In genomic region chr3:136957751-136958288, GRCh38 we compare ENCODE assay signal across 11 cellular contexts. TPM values are rescaled to one million over a fixed set of nuclear protein-coding genes. Genes with fewer than 3 reads are reported as not detected.
DNase-seq lines count a peak whose midpoint lies in the region; ATAC-seq and TF ChIP-seq lines count a peak whose summit lies in the region.
"Had no signal": no experiment of that assay in that cellular context is flagged by ENCODE, and none has a peak within 500 bp of the region (broad histone marks: within the 10 kb centered on the region; RNA-seq: fewer than 3 reads in every experiment).

IL20RB (plus strand) TSS chr3:136957983; CDS start chr3:136958114, 131 bp downstream.

- ATAC-seq in GM21717 (IDR thresholded peaks at IDR 0.05; ENCODE audit: unreplicated experiment) = no peak
- ATAC-seq in GM18520 (IDR thresholded peaks at IDR 0.05; ENCODE audit: unreplicated experiment) = no peak
- ATAC-seq: mucosa of descending colon had no signal

- no peaks in the 10 kb centered on the region for H3K9me3 ChIP-seq in BE2C
- H3K9me3 ChIP-seq: mucosa of descending colon, tibial artery had no signal

- no peak for TF ChIP-seq CTCF in epithelial cell of esophagus (IDR thresholded peaks at IDR 0.05; ENCODE audit: insufficient read depth, low read depth, low read length, missing control alignments)
- no peak for TF ChIP-seq CTCF in BE2C (IDR thresholded peaks at IDR 0.05; ENCODE audit: low read depth, low read length)

- peak within 1 kb of the TSS; percentile 81 for H3K4me3 ChIP-seq in epithelial cell of esophagus (ENCODE audit: low read length)
- no peak within 1 kb of the TSS for H3K4me3 ChIP-seq in BE2C (ENCODE audit: low read depth, low read length)
- H3K4me3 ChIP-seq: mucosa of descending colon, tibial artery had no signal

- H3K27me3 ChIP-seq in BE2C = no peaks in the 10 kb centered on the region
- H3K27me3 ChIP-seq: tibial artery had no signal

- DNase-seq in Daoy (ENCODE audit: low read depth) (peak; percentile 9), LoVo (ENCODE audit: low spot score) (peak; percentile 48), epithelial cell of esophagus (ENCODE audit: low read depth) (peak; percentile 94), myocyte (ENCODE audit: low read depth) (peak; percentile 9), BE2C (no peak), MV-4-11 (lab: John Stamatoyannopoulos, UW) (no peak)
- DNase-seq: cerebellar nuclear complex, mucosa of descending colon had no signal

- H3K36me3 ChIP-seq in BE2C = peaks cover 9% of the 10 kb centered on the region
- H3K36me3 ChIP-seq: tibial artery had no signal

- H3K4me1 ChIP-seq in BE2C = no peaks in the 10 kb centered on the region

RNA-seq across cellular contexts. Expression of gene IL20RB, which starts in this region (rescaled TPM):
- total RNA-seq in Daoy (2014; rRNA removed; shearing (Covaris generic)) = 1.3 and 1.5 TPM in 2 replicates
- 0.83 and 1.0 TPM in 2 replicates for total RNA-seq in myocyte
- polyA plus RNA-seq in myocyte (2012) = 14.8 TPM
- 2.2 TPM for polyA plus RNA-seq in BE2C (2012; ENCODE audit: insufficient read depth, insufficient read length, low read depth)

Comparison
In these comparisons a context has a peak if more than half of its experiments do, and no peak if none do; other contexts are left out.
1. DNase-seq: peak in Daoy (single experiment), LoVo (single experiment), epithelial cell of esophagus (single experiment) and myocyte (single experiment); none in BE2C (single experiment) and MV-4-11 (single experiment).